In the genomic region with DNA sequence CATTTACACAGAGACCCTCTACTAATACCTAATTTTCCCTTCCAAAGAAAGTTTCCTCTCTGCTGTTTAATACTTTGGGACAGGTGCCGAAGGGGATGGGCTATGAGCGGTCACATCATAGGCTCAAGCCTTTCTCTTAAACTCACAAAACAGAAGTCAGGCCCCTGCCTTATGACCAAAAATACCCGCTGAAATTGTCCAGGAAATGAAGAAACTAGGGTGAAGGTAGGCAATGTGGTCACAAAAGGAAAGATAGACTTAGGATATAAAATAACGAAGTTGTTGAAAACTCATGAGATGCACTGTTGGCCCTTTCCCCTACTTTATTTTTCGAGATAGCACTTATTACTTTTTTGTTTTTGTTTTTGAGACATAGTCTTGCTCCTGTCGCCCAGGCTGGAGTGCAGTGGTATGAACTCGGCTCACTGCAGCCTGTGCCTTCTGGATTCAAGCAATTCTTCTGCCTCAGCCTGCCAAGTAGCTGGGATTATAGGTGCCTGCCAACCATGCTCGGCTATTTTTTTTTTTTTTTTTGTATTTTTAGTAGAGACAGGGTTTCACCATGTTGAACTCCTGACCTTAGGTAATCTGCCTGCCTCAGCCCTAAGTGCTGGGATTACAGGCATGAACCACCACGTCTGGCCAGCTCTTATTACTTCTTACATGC, we compare ENCODE assay signal across 15 cellular contexts. TPM values are rescaled to one million over a fixed set of nuclear protein-coding genes. Genes with fewer than 3 reads are reported as not detected.
DNase-seq lines count a peak whose midpoint lies in the region; ATAC-seq, FAIRE-seq and TF ChIP-seq lines count a peak whose summit lies in the region.
"Had no signal": no experiment of that assay in that cellular context is flagged by ENCODE, and none has a peak within 500 bp of the region (broad histone marks: within the 10 kb centered on the region; RNA-seq: fewer than 3 reads in every experiment).

No MANE protein-coding gene starts in this region.

- peaks cover 17 to 21% of the 10 kb centered on the region in 2 donors for H3K36me3 Mint-ChIP-seq in CD14-positive monocyte

- H3K4me3 Mint-ChIP-seq in CD14-positive monocyte: peak overlapping the region in 1 of 2 donors; percentile 72
- H3K4me3 Mint-ChIP-seq: activated naive CD4-positive, alpha-beta T cell treated with anti-CD3 and anti-CD28 coated beads for 36 hours; central memory CD8-positive, alpha-beta T cell; T-helper 1 cell treated with Interleukin-12 subunit alpha and Interleukin-12 subunit beta and Interleukin-4 antibody, amounts not matched to agents 30 μg/mL and 1 μg/mL, for 36 hours had no signal

- H3K36me3 ChIP-seq in RWPE2 (ENCODE audit: low read depth): no peaks in the 10 kb centered on the region
- H3K36me3 ChIP-seq: HAP-1 had no signal

- peaks cover 63% of the 10 kb centered on the region for H3K4me1 ChIP-seq in RWPE2 (ENCODE audit: insufficient read depth, poor library complexity, severe bottlenecking)
- H3K4me1 ChIP-seq: HAP-1 had no signal

- no peak for FAIRE-seq in frontal cortex (lab: Jason Lieb, UNC)

- H3K9me3 ChIP-seq in RWPE2 (ENCODE audit: severe bottlenecking): no peaks in the 10 kb centered on the region
- H3K9me3 ChIP-seq: HAP-1 had no signal

- intact Hi-C loops in CD14-positive monocyte (cut with micrococcal nuclease): loop anchor here in 1 of 2 donors (5.0 kb wide), 1 partner anchor 38 kb away; no protein-coding TSS in a partner anchor

- H3K4me1 Mint-ChIP-seq in CD14-positive monocyte: peaks cover 67% of the 10 kb centered on the region
- H3K4me1 Mint-ChIP-seq: central memory CD8-positive, alpha-beta T cell had no signal

- H3K27ac ChIP-seq in RWPE2 (ENCODE audit: poor library complexity, severe bottlenecking): peak overlapping the region; percentile 98

- peaks cover 0 to 2% (median 0%) of the 10 kb centered on the region in 7 donors for H3K9me3 Mint-ChIP-seq in CD14-positive monocyte
- H3K9me3 Mint-ChIP-seq: activated naive CD4-positive, alpha-beta T cell treated with anti-CD3 and anti-CD28 coated beads for 36 hours; T-helper 1 cell treated with Interleukin-12 subunit alpha and Interleukin-12 subunit beta and Interleukin-4 antibody, amounts not matched to agents 30 μg/mL and 1 μg/mL, for 36 hours had no signal

- H3K27ac Mint-ChIP-seq in CD14-positive monocyte: peak overlapping the region; percentile 6 to 70 (median 24)
- H3K27ac Mint-ChIP-seq: activated naive CD4-positive, alpha-beta T cell treated with anti-CD3 and anti-CD28 coated beads for 36 hours; T-helper 1 cell treated with Interleukin-12 subunit alpha and Interleukin-12 subunit beta and Interleukin-4 antibody, amounts not matched to agents 30 μg/mL and 1 μg/mL, for 36 hours had no signal

- DNase-seq in CD14-positive monocyte (ENCODE audit: low spot score): no peak
- no peak for DNase-seq in RWPE2 (ENCODE audit: low spot score)
- DNase-seq in fibroblast of villous mesenchyme (ENCODE audit: low read depth): peak; percentile 26
- DNase-seq in pons (ENCODE audit: low spot score): peak; percentile 49
- DNase-seq in NCI-H2029 treated with DMSO at 0.1 percent for 48 hours (lab: John Stamatoyannopoulos, UW): no peak
- no peak for DNase-seq in frontal cortex (ENCODE audit: low spot score in 2 of 2)
- DNase-seq: activated CD4-positive, alpha-beta T cell treated with anti-CD3 and anti-CD28 coated beads for 1 hour; activated CD8-positive, alpha-beta memory T cell treated with anti-CD3 and anti-CD28 coated beads, Interleukin-2, amount 50 U/mL, for 4 hours; activated naive CD4-positive, alpha-beta T cell treated with anti-CD3 and anti-CD28 coated beads for 36 hours; NCI-H2171 treated with DMSO at 0.1 percent for 48 hours had no signal

- ATAC-seq in RWPE2 (ENCODE audit: low read depth): no peak
- no peak for ATAC-seq in HG02571 (IDR thresholded peaks at IDR 0.05; ENCODE audit: unreplicated experiment)
- no peak for ATAC-seq in GM21447 (IDR thresholded peaks at IDR 0.05; ENCODE audit: unreplicated experiment)

- no peaks in the 10 kb centered on the region for H3K27me3 ChIP-seq in RWPE2 (ENCODE audit: insufficient read depth, poor library complexity, severe bottlenecking)

- no peak overlapping the region for H3K4me3 ChIP-seq in RWPE2 (ENCODE audit: severe bottlenecking)
- no peak overlapping the region for H3K4me3 ChIP-seq in fibroblast of villous mesenchyme (ENCODE audit: low read depth, low read length)
- H3K4me3 ChIP-seq: HAP-1 had no signal

- TF ChIP-seq CTCF in CD14-positive monocyte (IDR thresholded peaks at IDR 0.05): no peak
- TF ChIP-seq CTCF in RWPE2 (IDR thresholded peaks at IDR 0.05; ENCODE audit: poor library complexity, severe bottlenecking): no peak
- no peak for TF ChIP-seq CTCF in fibroblast of villous mesenchyme (IDR thresholded peaks at IDR 0.05; ENCODE audit: insufficient read depth, low read depth, low read length)

- no peaks in the 10 kb centered on the region for H3K27me3 Mint-ChIP-seq in CD14-positive monocyte (ENCODE audit: low read depth in 3 of 3)
- H3K27me3 Mint-ChIP-seq: central memory CD8-positive, alpha-beta T cell had no signal

RNA-seq across cellular contexts. Expression of gene SLC8A1, which starts 16.3 kb away (rescaled TPM):
- polyA plus RNA-seq in CD14-positive monocyte: 10 to 100 TPM; 16.9 to 18.2 TPM
- total RNA-seq in fibroblast of villous mesenchyme (59.6 and 98.9 TPM in 2 replicates), frontal cortex (187 TPM)

Comparison
In these comparisons a context has a peak if more than half of its experiments do, and no peak if none do; other contexts are left out.
1. DNase-seq: peak in fibroblast of villous mesenchyme (single experiment) and pons (single experiment); none in CD14-positive monocyte (single experiment), RWPE2 (single experiment), NCI-H2029 treated with DMSO at 0.1 percent for 48 hours (single experiment) and frontal cortex (0 of 2).